In the genomic region with DNA sequence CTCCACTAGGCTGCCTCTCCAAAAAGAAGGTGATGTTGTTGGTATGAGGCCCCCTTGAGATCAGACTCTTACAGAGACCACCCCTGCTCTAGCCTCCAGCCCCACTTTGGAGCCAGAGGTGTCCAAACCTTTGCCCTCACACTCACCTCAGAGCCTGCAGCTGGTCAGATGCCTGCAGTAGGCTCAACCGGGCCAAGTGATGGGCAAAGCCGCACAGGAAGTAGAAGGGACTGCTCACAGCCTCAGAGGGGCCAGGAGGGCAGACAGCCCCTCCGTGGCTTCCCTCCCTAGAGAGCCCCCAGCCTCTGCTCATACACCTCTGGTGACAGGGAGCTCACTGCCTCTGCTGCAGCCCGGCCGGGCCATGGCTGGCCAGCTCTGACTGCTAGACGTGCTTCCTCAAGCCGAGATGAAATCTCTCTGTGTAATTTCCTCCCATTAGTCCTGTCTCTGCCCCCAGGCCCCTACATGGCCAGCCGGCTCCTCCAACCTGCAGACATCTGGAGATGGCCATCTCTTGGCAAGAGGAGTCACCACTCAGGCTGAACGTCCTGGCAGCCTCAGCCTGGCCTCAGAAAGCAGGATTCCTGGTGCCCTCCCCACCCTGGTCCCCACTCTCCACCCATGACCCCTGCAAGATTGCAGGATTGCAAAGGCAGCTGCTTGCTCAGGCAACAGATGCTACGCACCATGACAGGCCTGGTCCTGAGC, we compare ENCODE assay signal across 1 cellular context.
TF ChIP-seq lines count a peak whose summit lies in the region.

No MANE protein-coding gene starts in this region.

TF ChIP-seq in SK-N-SH treated with all-trans-retinoic acid at 6 μM for 48 hours, 23 proteins besides CTCF, POLR2A, EP300 and RAD21:
- TF ChIP-seq BACH2 (CRISPR knock-in tag; IDR thresholded peaks at IDR 0.05; ENCODE audit: borderline replicate concordance) (no peak), ARNTL (CRISPR knock-in tag; IDR thresholded peaks at IDR 0.05; ENCODE audit: borderline replicate concordance, low read depth) (0 out of 2 replicates have a peak, but pooled peaks have one; percentile 25), PPARA (CRISPR knock-in tag; IDR thresholded peaks at IDR 0.05; ENCODE audit: borderline replicate concordance) (no peak), ZNF565 (CRISPR knock-in tag; conservative IDR thresholded peaks at IDR 0.05; ENCODE audit: low read depth) (no peak), GLIS3 (CRISPR knock-in tag; IDR thresholded peaks at IDR 0.05) (peak; percentile 53; the same call in 1 of the 2 replicates), TCF4 (CRISPR knock-in tag; IDR thresholded peaks at IDR 0.05; ENCODE audit: borderline replicate concordance) (peak; percentile 98), ZC3H10 (CRISPR knock-in tag; IDR thresholded peaks at IDR 0.05) (no peak), ESRRG (CRISPR knock-in tag; IDR thresholded peaks at IDR 0.05) (no peak), ZNF8 (CRISPR knock-in tag; IDR thresholded peaks at IDR 0.05) (peak; percentile 46), ZNF70 (CRISPR knock-in tag; IDR thresholded peaks at IDR 0.05) (peak; percentile 51; the same call in 1 of the 2 replicates), SNAI2 (CRISPR knock-in tag; IDR thresholded peaks at IDR 0.05) (0 out of 2 replicates have a peak, but pooled peaks have one; percentile 40), OSR1 (CRISPR knock-in tag; IDR thresholded peaks at IDR 0.05) (no peak), RARB (CRISPR knock-in tag; IDR thresholded peaks at IDR 0.05) (no peak), TOX (CRISPR knock-in tag; IDR thresholded peaks at IDR 0.05; ENCODE audit: borderline replicate concordance) (no peak), ZFP3 (CRISPR knock-in tag; IDR thresholded peaks at IDR 0.05) (no peak), ZFP30 (CRISPR knock-in tag; IDR thresholded peaks at IDR 0.05) (0 out of 2 replicates have a peak, but pooled peaks have one; percentile 18), ISL1 (CRISPR knock-in tag; IDR thresholded peaks at IDR 0.05) (no peak), CSDC2 (CRISPR knock-in tag; IDR thresholded peaks at IDR 0.05) (no peak)
- TF ChIP-seq, protein P1, sequence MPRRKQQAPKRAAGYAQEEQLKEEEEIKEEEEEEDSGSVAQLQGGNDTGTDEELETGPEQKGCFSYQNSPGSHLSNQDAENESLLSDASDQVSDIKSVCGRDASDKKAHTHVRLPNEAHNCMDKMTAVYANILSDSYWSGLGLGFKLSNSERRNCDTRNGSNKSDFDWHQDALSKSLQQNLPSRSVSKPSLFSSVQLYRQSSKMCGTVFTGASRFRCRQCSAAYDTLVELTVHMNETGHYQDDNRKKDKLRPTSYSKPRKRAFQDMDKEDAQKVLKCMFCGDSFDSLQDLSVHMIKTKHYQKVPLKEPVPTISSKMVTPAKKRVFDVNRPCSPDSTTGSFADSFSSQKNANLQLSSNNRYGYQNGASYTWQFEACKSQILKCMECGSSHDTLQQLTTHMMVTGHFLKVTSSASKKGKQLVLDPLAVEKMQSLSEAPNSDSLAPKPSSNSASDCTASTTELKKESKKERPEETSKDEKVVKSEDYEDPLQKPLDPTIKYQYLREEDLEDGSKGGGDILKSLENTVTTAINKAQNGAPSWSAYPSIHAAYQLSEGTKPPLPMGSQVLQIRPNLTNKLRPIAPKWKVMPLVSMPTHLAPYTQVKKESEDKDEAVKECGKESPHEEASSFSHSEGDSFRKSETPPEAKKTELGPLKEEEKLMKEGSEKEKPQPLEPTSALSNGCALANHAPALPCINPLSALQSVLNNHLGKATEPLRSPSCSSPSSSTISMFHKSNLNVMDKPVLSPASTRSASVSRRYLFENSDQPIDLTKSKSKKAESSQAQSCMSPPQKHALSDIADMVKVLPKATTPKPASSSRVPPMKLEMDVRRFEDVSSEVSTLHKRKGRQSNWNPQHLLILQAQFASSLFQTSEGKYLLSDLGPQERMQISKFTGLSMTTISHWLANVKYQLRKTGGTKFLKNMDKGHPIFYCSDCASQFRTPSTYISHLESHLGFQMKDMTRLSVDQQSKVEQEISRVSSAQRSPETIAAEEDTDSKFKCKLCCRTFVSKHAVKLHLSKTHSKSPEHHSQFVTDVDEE (CRISPR knock-in tag; IDR thresholded peaks at IDR 0.05) = peak; percentile 94; the same call in 1 of the 2 replicates
- TF ChIP-seq, protein P2, sequence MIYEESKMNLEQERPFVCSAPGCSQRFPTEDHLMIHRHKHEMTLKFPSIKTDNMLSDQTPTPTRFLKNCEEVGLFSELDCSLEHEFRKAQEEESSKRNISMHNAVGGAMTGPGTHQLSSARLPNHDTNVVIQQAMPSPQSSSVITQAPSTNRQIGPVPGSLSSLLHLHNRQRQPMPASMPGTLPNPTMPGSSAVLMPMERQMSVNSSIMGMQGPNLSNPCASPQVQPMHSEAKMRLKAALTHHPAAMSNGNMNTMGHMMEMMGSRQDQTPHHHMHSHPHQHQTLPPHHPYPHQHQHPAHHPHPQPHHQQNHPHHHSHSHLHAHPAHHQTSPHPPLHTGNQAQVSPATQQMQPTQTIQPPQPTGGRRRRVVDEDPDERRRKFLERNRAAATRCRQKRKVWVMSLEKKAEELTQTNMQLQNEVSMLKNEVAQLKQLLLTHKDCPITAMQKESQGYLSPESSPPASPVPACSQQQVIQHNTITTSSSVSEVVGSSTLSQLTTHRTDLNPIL (CRISPR knock-in tag; IDR thresholded peaks at IDR 0.05; ENCODE audit: low read depth) = no peak
- TF ChIP-seq, protein P3, sequence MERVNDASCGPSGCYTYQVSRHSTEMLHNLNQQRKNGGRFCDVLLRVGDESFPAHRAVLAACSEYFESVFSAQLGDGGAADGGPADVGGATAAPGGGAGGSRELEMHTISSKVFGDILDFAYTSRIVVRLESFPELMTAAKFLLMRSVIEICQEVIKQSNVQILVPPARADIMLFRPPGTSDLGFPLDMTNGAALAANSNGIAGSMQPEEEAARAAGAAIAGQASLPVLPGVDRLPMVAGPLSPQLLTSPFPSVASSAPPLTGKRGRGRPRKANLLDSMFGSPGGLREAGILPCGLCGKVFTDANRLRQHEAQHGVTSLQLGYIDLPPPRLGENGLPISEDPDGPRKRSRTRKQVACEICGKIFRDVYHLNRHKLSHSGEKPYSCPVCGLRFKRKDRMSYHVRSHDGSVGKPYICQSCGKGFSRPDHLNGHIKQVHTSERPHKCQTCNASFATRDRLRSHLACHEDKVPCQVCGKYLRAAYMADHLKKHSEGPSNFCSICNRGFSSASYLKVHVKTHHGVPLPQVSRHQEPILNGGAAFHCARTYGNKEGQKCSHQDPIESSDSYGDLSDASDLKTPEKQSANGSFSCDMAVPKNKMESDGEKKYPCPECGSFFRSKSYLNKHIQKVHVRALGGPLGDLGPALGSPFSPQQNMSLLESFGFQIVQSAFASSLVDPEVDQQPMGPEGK (CRISPR knock-in tag; IDR thresholded peaks at IDR 0.05; ENCODE audit: borderline replicate concordance) = no peak
- TF ChIP-seq, protein P4, sequence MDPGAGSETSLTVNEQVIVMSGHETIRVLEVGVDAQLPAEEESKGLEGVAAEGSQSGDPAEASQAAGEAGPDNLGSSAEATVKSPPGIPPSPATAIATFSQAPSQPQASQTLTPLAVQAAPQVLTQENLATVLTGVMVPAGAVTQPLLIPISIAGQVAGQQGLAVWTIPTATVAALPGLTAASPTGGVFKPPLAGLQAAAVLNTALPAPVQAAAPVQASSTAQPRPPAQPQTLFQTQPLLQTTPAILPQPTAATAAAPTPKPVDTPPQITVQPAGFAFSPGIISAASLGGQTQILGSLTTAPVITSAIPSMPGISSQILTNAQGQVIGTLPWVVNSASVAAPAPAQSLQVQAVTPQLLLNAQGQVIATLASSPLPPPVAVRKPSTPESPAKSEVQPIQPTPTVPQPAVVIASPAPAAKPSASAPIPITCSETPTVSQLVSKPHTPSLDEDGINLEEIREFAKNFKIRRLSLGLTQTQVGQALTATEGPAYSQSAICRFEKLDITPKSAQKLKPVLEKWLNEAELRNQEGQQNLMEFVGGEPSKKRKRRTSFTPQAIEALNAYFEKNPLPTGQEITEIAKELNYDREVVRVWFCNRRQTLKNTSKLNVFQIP (CRISPR knock-in tag; IDR thresholded peaks at IDR 0.05; ENCODE audit: borderline replicate concordance, low read depth) = no peak
- TF ChIP-seq, protein P5, sequence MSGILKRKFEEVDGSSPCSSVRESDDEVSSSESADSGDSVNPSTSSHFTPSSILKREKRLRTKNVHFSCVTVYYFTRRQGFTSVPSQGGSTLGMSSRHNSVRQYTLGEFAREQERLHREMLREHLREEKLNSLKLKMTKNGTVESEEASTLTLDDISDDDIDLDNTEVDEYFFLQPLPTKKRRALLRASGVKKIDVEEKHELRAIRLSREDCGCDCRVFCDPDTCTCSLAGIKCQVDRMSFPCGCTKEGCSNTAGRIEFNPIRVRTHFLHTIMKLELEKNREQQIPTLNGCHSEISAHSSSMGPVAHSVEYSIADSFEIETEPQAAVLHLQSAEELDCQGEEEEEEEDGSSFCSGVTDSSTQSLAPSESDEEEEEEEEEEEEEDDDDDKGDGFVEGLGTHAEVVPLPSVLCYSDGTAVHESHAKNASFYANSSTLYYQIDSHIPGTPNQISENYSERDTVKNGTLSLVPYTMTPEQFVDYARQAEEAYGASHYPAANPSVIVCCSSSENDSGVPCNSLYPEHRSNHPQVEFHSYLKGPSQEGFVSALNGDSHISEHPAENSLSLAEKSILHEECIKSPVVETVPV (CRISPR knock-in tag; IDR thresholded peaks at IDR 0.05) = peak; percentile 41; the same call in 1 of the 2 replicates
